In genomic region chr1:46611691-46612221, GRCh38 we compare ENCODE assay signal across 12 cellular contexts. TPM values are rescaled to one million over a fixed set of nuclear protein-coding genes. Genes with fewer than 3 reads are reported as not detected.
A peak's percentile ranks its signal among the peaks of the same experiment; 100 is the strongest.
DNase-seq lines count a peak whose midpoint lies in the region; ATAC-seq, FAIRE-seq and TF ChIP-seq lines count a peak whose summit lies in the region.
"Had no signal": no experiment of that assay in that cellular context is flagged by ENCODE, and none has a peak within 500 bp of the region (broad histone marks: within the 10 kb centered on the region; RNA-seq: fewer than 3 reads in every experiment).

No MANE protein-coding gene starts in this region.

- H3K36me3 ChIP-seq in heart right ventricle (peaks cover 0 to 55% (median 30%) of the 10 kb centered on the region in 9 donors), kidney (ENCODE audit: control insufficient read depth in 1 of 2, insufficient read depth in 2 of 2, low read length in 2 of 2) (peaks cover 11 to 14% of the 10 kb centered on the region in 2 donors)
- H3K36me3 ChIP-seq: cardiac muscle cell had no signal

- H3K27ac Mint-ChIP-seq in activated CD8-positive, alpha-beta T cell treated with anti-CD3 and anti-CD28 coated beads, Interleukin-2, amount 10 ng/mL, durations not matched to agents 7 days and 5 days, result peak overlapping the region; percentile 34

- 54 to 68% methylated on average over 7 of the region's 7 CpGs for WGBS in heart right ventricle, 2 donors

- H3K27ac ChIP-seq in heart right ventricle, result peak overlapping the region in 7 of 10 donors; percentile 26 to 92 (median 42)
- no peak overlapping the region for H3K27ac ChIP-seq in kidney (ENCODE audit: low read depth in 2 of 2, low read length in 2 of 2)
- H3K27ac ChIP-seq: cardiac muscle cell, neutrophil had no signal

- POLR2A ChIA-PET in activated CD8-positive, alpha-beta T cell treated with anti-CD3 and anti-CD28 coated beads, Interleukin-2, amount 10 ng/mL, durations not matched to agents 7 days and 5 days (lab: Charles Lee), result no interaction called here

- H3K9me3 Mint-ChIP-seq in activated CD8-positive, alpha-beta T cell treated with anti-CD3 and anti-CD28 coated beads, Interleukin-2, amount 10 ng/mL, durations not matched to agents 7 days and 5 days (ENCODE audit: insufficient read depth), result no peaks in the 10 kb centered on the region

- H3K4me3 ChIP-seq in heart right ventricle (no peak overlapping the region), kidney (ENCODE audit: low read length in 2 of 2) (no peak overlapping the region)
- H3K4me3 ChIP-seq: cardiac muscle cell had no signal

- H3K36me3 Mint-ChIP-seq in activated CD8-positive, alpha-beta T cell treated with anti-CD3 and anti-CD28 coated beads, Interleukin-2, amount 10 ng/mL, durations not matched to agents 7 days and 5 days (ENCODE audit: low read depth), result peaks cover 56% of the 10 kb centered on the region

- H3K9me3 ChIP-seq in heart right ventricle, result no peaks in the 10 kb centered on the region
- no peaks in the 10 kb centered on the region for H3K9me3 ChIP-seq in kidney (ENCODE audit: control insufficient read depth in 1 of 2, low read length in 2 of 2)
- H3K9me3 ChIP-seq: neutrophil had no signal

- peaks cover 54% of the 10 kb centered on the region for H3K4me1 Mint-ChIP-seq in activated CD8-positive, alpha-beta T cell treated with anti-CD3 and anti-CD28 coated beads, Interleukin-2, amount 10 ng/mL, durations not matched to agents 7 days and 5 days (ENCODE audit: low read depth)

- no peak overlapping the region for H3K9ac ChIP-seq in kidney (ENCODE audit: low read length in 2 of 2)

- H3K4me1 ChIP-seq in heart right ventricle (peaks cover 32 to 72% (median 65%) of the 10 kb centered on the region in 9 donors), kidney (ENCODE audit: control insufficient read depth in 1 of 2, insufficient read depth in 1 of 2, low read depth in 1 of 2, low read length in 2 of 2) (peaks cover 9 to 24% of the 10 kb centered on the region in 2 donors)

- no peak for TF ChIP-seq CTCF in heart right ventricle (IDR thresholded peaks at IDR 0.05)
- TF ChIP-seq CTCF in kidney (IDR thresholded peaks at IDR 0.05; ENCODE audit: borderline replicate concordance, extremely low read depth, insufficient read depth), result no peak

- H3K27me3 ChIP-seq in heart right ventricle, result no peaks in the 10 kb centered on the region
- H3K27me3 ChIP-seq: cardiac muscle cell, neutrophil had no signal

- no peak overlapping the region for H3K4me3 Mint-ChIP-seq in activated CD8-positive, alpha-beta T cell treated with anti-CD3 and anti-CD28 coated beads, Interleukin-2, amount 10 ng/mL, durations not matched to agents 7 days and 5 days

- DNase-seq in heart right ventricle, result no peak
- no peak for DNase-seq in left ventricle myocardium superior
- DNase-seq in activated CD8-positive, alpha-beta T cell treated with anti-CD3 and anti-CD28 coated beads, Interleukin-2, amount 10 ng/mL, durations not matched to agents 7 days and 5 days, result no peak
- DNase-seq in kidney, result peak; percentile 80
- peak; percentile 76 for DNase-seq in ureter (ENCODE audit: low spot score)
- no peak for DNase-seq in amygdala (lab: John Stamatoyannopoulos, UW)
- no peak for DNase-seq in NK-92 treated with Interleukin-12 subunit alpha and Interleukin-12 subunit beta, amount 100 ng/mL, for 24 hours (lab: John Stamatoyannopoulos, UW)
- DNase-seq in GM19238 (ENCODE audit: insufficient read length, low spot score), result no peak
- DNase-seq: NCI-H146, SHP77 treated with DMSO at 0.1 percent for 48 hours had no signal

- ATAC-seq in heart right ventricle (no peak), left ventricle myocardium superior (no peak)
- ATAC-seq in activated CD8-positive, alpha-beta T cell treated with anti-CD3 and anti-CD28 coated beads, Interleukin-2, amount 10 ng/mL, durations not matched to agents 7 days and 5 days, result no peak

- FAIRE-seq in kidney (lab: Jason Lieb, UNC), result no peak

- CTCF ChIA-PET in activated CD8-positive, alpha-beta T cell treated with anti-CD3 and anti-CD28 coated beads, Interleukin-2, amount 10 ng/mL, durations not matched to agents 7 days and 5 days (lab: Charles Lee), result no interaction called here

- no peaks in the 10 kb centered on the region for H3K27me3 Mint-ChIP-seq in activated CD8-positive, alpha-beta T cell treated with anti-CD3 and anti-CD28 coated beads, Interleukin-2, amount 10 ng/mL, durations not matched to agents 7 days and 5 days (ENCODE audit: low read depth)

- intact Hi-C loops in heart right ventricle (cut with DNase I) (loop anchor here in 3 of 10 donors (5.0 to 10.0 kb wide), 2 partner anchors 53 to 56 kb away; partner anchors contain the start of gene ATPAF1 (in 3 of the 3)), left ventricle myocardium superior (cut with micrococcal nuclease) (loop anchor here (10.0 kb wide), 1 partner anchor 103 kb away; the partner anchor contains the start of gene EFCAB14), kidney (cut with DNase I) (no loop called here)

RNA-seq across cellular contexts. Expression of gene MOB3C, which starts 4.9 kb away (rescaled TPM):
- total RNA-seq in heart right ventricle (10 to 100 TPM in 6 of 10 donors, 1 to 10 TPM in 4; 8.6 to 16.9 (median 12.2) TPM), left ventricle myocardium superior (11.2 TPM), kidney (14.9 TPM), ureter (27.9 TPM)
- polyA plus RNA-seq in heart right ventricle (1 to 10 TPM; 7.9 to 9.6 TPM), kidney (ENCODE audit: insufficient read depth, low read depth, low replicate concordance) (12.4 TPM)
- 10 to 100 TPM; 20.1 to 20.9 TPM for total RNA-seq in activated CD8-positive, alpha-beta T cell treated with anti-CD3 and anti-CD28 coated beads, Interleukin-2, amount 10 ng/mL, durations not matched to agents 7 days and 5 days

RNA-seq across cellular contexts. Expression of gene MKNK1, which starts 7.7 kb away (rescaled TPM):
- total RNA-seq in heart right ventricle, result 10 to 100 TPM; 32.2 to 50.6 (median 36.8) TPM
- polyA plus RNA-seq in heart right ventricle, result 10 to 100 TPM; 22.4 to 43.1 TPM
- 42.5 TPM for total RNA-seq in left ventricle myocardium superior
- 10 to 100 TPM; 68.9 to 72.3 TPM for total RNA-seq in activated CD8-positive, alpha-beta T cell treated with anti-CD3 and anti-CD28 coated beads, Interleukin-2, amount 10 ng/mL, durations not matched to agents 7 days and 5 days
- total RNA-seq in kidney, result 49.7 TPM
- polyA plus RNA-seq in kidney (ENCODE audit: insufficient read depth, low read depth, low replicate concordance), result 17.5 TPM
- total RNA-seq in ureter, result 66.9 TPM

RNA-seq across cellular contexts. Expression of gene ATPAF1, which starts 56.4 kb away (rescaled TPM):
- total RNA-seq in heart right ventricle (100 to 1,000 TPM; 157 to 271 (median 209) TPM), left ventricle myocardium superior (216 TPM), kidney (36.4 TPM), ureter (42.5 TPM)
- polyA plus RNA-seq in heart right ventricle (100 to 1,000 TPM in 1 of 2 donors, 10 to 100 TPM in 1; 80.5 to 196 TPM), kidney (ENCODE audit: insufficient read depth, low read depth, low replicate concordance) (127 TPM)
- total RNA-seq in activated CD8-positive, alpha-beta T cell treated with anti-CD3 and anti-CD28 coated beads, Interleukin-2, amount 10 ng/mL, durations not matched to agents 7 days and 5 days, result 10 to 100 TPM; 47.4 to 55.0 TPM

RNA-seq across cellular contexts. Expression of gene TEX38, which starts 59.9 kb away (rescaled TPM):
- total RNA-seq in heart right ventricle (not detected), left ventricle myocardium superior (not detected), kidney (0.35 TPM), ureter (0.39 TPM)
- polyA plus RNA-seq in heart right ventricle (not detected), kidney (ENCODE audit: insufficient read depth, low read depth, low replicate concordance) (not detected)
- total RNA-seq in activated CD8-positive, alpha-beta T cell treated with anti-CD3 and anti-CD28 coated beads, Interleukin-2, amount 10 ng/mL, durations not matched to agents 7 days and 5 days, result not detected

Comparison
In these comparisons a context has a peak if more than half of its experiments do, and no peak if none do; other contexts are left out.
1. DNase-seq: peak in kidney (single experiment) and ureter (single experiment); none in heart right ventricle (0 of 2), left ventricle myocardium superior (single experiment), activated CD8-positive, alpha-beta T cell treated with anti-CD3 and anti-CD28 coated beads, Interleukin-2, amount 10 ng/mL, durations not matched to agents 7 days and 5 days (single experiment), amygdala (0 of 56), NK-92 treated with Interleukin-12 subunit alpha and Interleukin-12 subunit beta, amount 100 ng/mL, for 24 hours (single experiment) and GM19238 (single experiment).
2. H3K27ac ChIP-seq: peak in heart right ventricle (7 of 10); none in kidney (0 of 2).